ENCODE assay signal across 21 cellular contexts in genomic region chr1:205689479-205689878, GRCh38. TPM values are rescaled to one million over a fixed set of nuclear protein-coding genes. Genes with fewer than 3 reads are reported as not detected.
DNase-seq lines count a peak whose midpoint lies in the region; ATAC-seq, FAIRE-seq and TF ChIP-seq lines count a peak whose summit lies in the region.
"Had no signal": no experiment of that assay in that cellular context is flagged by ENCODE, and none has a peak within 500 bp of the region (broad histone marks: within the 10 kb centered on the region; RNA-seq: fewer than 3 reads in every experiment).

No MANE protein-coding gene starts in this region.

- no peak overlapping the region for H4K8ac ChIP-seq in H1 (ENCODE audit: extremely low read depth, insufficient read depth, low read length)

- H3K9me3 Mint-ChIP-seq in neural progenitor cell: no peaks in the 10 kb centered on the region
- H3K9me3 Mint-ChIP-seq: CD14-positive monocyte, HFFc6 had no signal

- TF ChIP-seq POLR2A in H1 (IDR thresholded peaks at IDR 0.05; ENCODE audit: control extremely low read depth in 1 of 2, low read depth in 2 of 2, low read length in 2 of 2): no peak

- H2AFZ ChIP-seq in PC-9: no peak overlapping the region
- H2AFZ ChIP-seq in H1 (ENCODE audit: low read length): no peak overlapping the region
- no peak overlapping the region for H2AFZ ChIP-seq in neural progenitor cell (replicated peaks)

- no peak overlapping the region for H3K56ac ChIP-seq in H1 (replicated peaks; ENCODE audit: insufficient read length, low read depth, low read length)

- H3K27ac Mint-ChIP-seq in neural progenitor cell: peak overlapping the region; percentile 94
- H3K27ac Mint-ChIP-seq: CD14-positive monocyte, HFFc6 had no signal

- H3K9ac ChIP-seq in H1 (replicated peaks in 1 of 4; ENCODE audit: extremely low read depth in 1 of 4, low read depth in 3 of 4, low read length in 3 of 4): no peak overlapping the region
- H3K9ac ChIP-seq in neural progenitor cell: no peak overlapping the region

- POLR2A ChIA-PET in PC-9 (lab: Charles Lee; ENCODE audit: unreplicated experiment) (no interaction called here), H1 (lab: Charles Lee; ENCODE audit: partially characterized antibody) (interaction anchor here (0.8 to 2.1 kb wide), 5 partner anchors 9 to 56 kb away, joined by 3 to 7 read pairs (median 4); partner anchors contain the start of gene SLC45A3)

- no peak overlapping the region for H2BK120ac ChIP-seq in H1 (replicated peaks; ENCODE audit: low read depth, low read length)

- no TSS peak for BruUV-seq in PC-9 (replicated peaks; lab: Mats Ljungman, UMichigan)

- CTCF ChIA-PET in PC-9 (lab: Charles Lee): no interaction called here
- CTCF ChIA-PET in H1 (lab: Charles Lee; ENCODE audit: partially characterized antibody): interaction anchor here (0.9 to 14.1 kb wide), 8 partner anchors 11 to 106 kb away, joined by 3 to 168 read pairs (median 6); no protein-coding TSS in a partner anchor

- DNase-seq in ELF-1 (ENCODE audit: low read depth, low spot score) (peak; percentile 59), PC-9 (no peak), H1 (ENCODE audit: low read depth in 1 of 2, low spot score in 2 of 2) (no peak), neural progenitor cell (ENCODE audit: low spot score) (peak; percentile 83), COLO668 (lab: John Stamatoyannopoulos, UW; ENCODE audit: unreplicated experiment) (no peak)
- DNase-seq: AML-193, Caco-2, EL, HFFc6, Kasumi-1, MM.1S, NCI-H1092 treated with DMSO at 0.1 percent for 48 hours, NCI-H2107, NCI-H345, NCI-H526, OCI-M1, RPMI8226 had no signal

- H3K23me2 ChIP-seq in H1 (ENCODE audit: low read depth, low read length): no peaks in the 10 kb centered on the region

- H3K4me3 ChIP-seq in PC-9 (no peak overlapping the region), H1 (ENCODE audit: extremely low read depth in 1 of 4, insufficient read depth in 2 of 4, low read depth in 3 of 4, low read length in 4 of 4) (no peak overlapping the region), neural progenitor cell (no peak overlapping the region)
- H3K4me3 ChIP-seq: SJSA1 had no signal

- TF ChIP-seq EP300 in H1 (IDR thresholded peaks at IDR 0.05; ENCODE audit: borderline replicate concordance in 1 of 2, low read depth in 2 of 2, low read length in 2 of 2): no peak

- no peak overlapping the region for H4K5ac ChIP-seq in H1 (ENCODE audit: insufficient read length, low read depth, low read length)

- H3K27ac ChIP-seq in PC-9 (peak overlapping the region; percentile 45; the same call in 1 of the 2 replicates), H1 (ENCODE audit: low read depth, low read length) (no peak overlapping the region), neural progenitor cell (no peak overlapping the region)
- H3K27ac ChIP-seq: SJSA1 had no signal

- no peaks in the 10 kb centered on the region for H3K36me3 Mint-ChIP-seq in neural progenitor cell
- H3K36me3 Mint-ChIP-seq: CD14-positive monocyte had no signal

- H3F3A ChIP-seq in PC-9 (ENCODE audit: insufficient read depth, low read depth) (peaks cover 23% of the 10 kb centered on the region; the same call in 1 of the 2 replicates), neural progenitor cell (ENCODE audit: low read depth) (peaks cover 41% of the 10 kb centered on the region)

- H3K9me3 ChIP-seq in PC-9 (ENCODE audit: insufficient read depth, low read depth) (no peaks in the 10 kb centered on the region), H1 (ENCODE audit: insufficient read depth in 2 of 2, low read depth in 1 of 2, low read length in 1 of 2) (no peaks in the 10 kb centered on the region), neural progenitor cell (ENCODE audit: low read depth) (no peaks in the 10 kb centered on the region)
- H3K9me3 ChIP-seq: Caco-2, SJSA1 had no signal

- TF ChIP-seq CTCF in PC-9 (conservative IDR thresholded peaks at IDR 0.05) (no peak), H1 (IDR thresholded peaks at IDR 0.05; ENCODE audit: control extremely low read depth in 1 of 3, insufficient read depth in 1 of 3, low read depth in 1 of 3, low read length in 3 of 3) (no peak), neural progenitor cell (IDR thresholded peaks at IDR 0.05) (no peak)

- no peaks in the 10 kb centered on the region for H4K20me1 ChIP-seq in PC-9 (ENCODE audit: insufficient read depth)
- H4K20me1 ChIP-seq in H1 (replicated peaks in 1 of 2; ENCODE audit: control insufficient read depth in 1 of 2, insufficient read depth in 2 of 2, low read length in 2 of 2): no peaks in the 10 kb centered on the region
- H4K20me1 ChIP-seq in neural progenitor cell (ENCODE audit: low read depth): peaks cover 12% of the 10 kb centered on the region

- no peak overlapping the region for H3K23ac ChIP-seq in H1 (ENCODE audit: insufficient read length)

- H3K9me2 ChIP-seq in PC-9 (ENCODE audit: insufficient read depth): no peaks in the 10 kb centered on the region

- H2BK15ac ChIP-seq in H1 (ENCODE audit: low read length): no peak overlapping the region

- no peak overlapping the region for H2BK12ac ChIP-seq in H1 (ENCODE audit: low read depth, low read length)

- H2AK5ac ChIP-seq in H1 (ENCODE audit: low read depth, low read length): no peak overlapping the region

- H4K91ac ChIP-seq in H1 (replicated peaks; ENCODE audit: insufficient read length, low read length): no peak overlapping the region

- H2BK20ac ChIP-seq in H1 (ENCODE audit: low read length): no peak overlapping the region

- no peak overlapping the region for H2BK5ac ChIP-seq in H1 (ENCODE audit: low read depth, low read length)

- no peak overlapping the region for H3K14ac ChIP-seq in H1 (ENCODE audit: insufficient read length)

- H3K4ac ChIP-seq in H1 (replicated peaks; ENCODE audit: insufficient read length, low read depth, low read length): no peak overlapping the region

- H3K36me3 ChIP-seq in PC-9 (ENCODE audit: low read depth) (no peaks in the 10 kb centered on the region), H1 (ENCODE audit: control insufficient read depth in 2 of 4, insufficient read depth in 4 of 4, low read length in 3 of 4) (no peaks in the 10 kb centered on the region), neural progenitor cell (no peaks in the 10 kb centered on the region)
- H3K36me3 ChIP-seq: SJSA1 had no signal

- no peak overlapping the region for H3K4me2 ChIP-seq in PC-9
- no peak overlapping the region for H3K4me2 ChIP-seq in H1 (ENCODE audit: insufficient read depth in 1 of 2, low read depth in 2 of 2, low read length in 2 of 2)
- peak overlapping the region; percentile 28 for H3K4me2 ChIP-seq in neural progenitor cell

- H3K4me3 Mint-ChIP-seq in neural progenitor cell: peak overlapping the region; percentile 22
- H3K4me3 Mint-ChIP-seq: CD14-positive monocyte, HFFc6 had no signal

- no peaks in the 10 kb centered on the region for H3K27me3 ChIP-seq in PC-9 (ENCODE audit: insufficient read depth, low read depth)
- H3K27me3 ChIP-seq in H1 (replicated peaks in 1 of 4; ENCODE audit: control insufficient read depth in 3 of 4, extremely low read depth in 1 of 4, insufficient read depth in 3 of 4, low read length in 3 of 4): no peaks in the 10 kb centered on the region
- peaks cover 4% of the 10 kb centered on the region for H3K27me3 ChIP-seq in neural progenitor cell

- FAIRE-seq in H1 (lab: Jason Lieb, UNC): no peak

- H3K79me2 ChIP-seq in PC-9 (ENCODE audit: low read depth): no peaks in the 10 kb centered on the region
- no peaks in the 10 kb centered on the region for H3K79me2 ChIP-seq in H1 (ENCODE audit: control insufficient read depth in 1 of 2, insufficient read depth in 2 of 2, low read length in 2 of 2)
- H3K79me2 ChIP-seq in neural progenitor cell (ENCODE audit: low read depth): no peaks in the 10 kb centered on the region

- intact Hi-C loops in PC-9 (cut with micrococcal nuclease; ENCODE audit: unreplicated experiment): no loop called here

- H3K4me1 Mint-ChIP-seq in neural progenitor cell: peaks cover 71% of the 10 kb centered on the region

- TF ChIP-seq RAD21 in H1 (IDR thresholded peaks at IDR 0.05 in 1 of 2, conservative IDR thresholded peaks at IDR 0.05 in 1 of 2; ENCODE audit: low read depth in 2 of 2, low read length in 2 of 2): no peak

- no peaks in the 10 kb centered on the region for H3K79me1 ChIP-seq in H1 (ENCODE audit: low read depth, low read length)

- peaks cover 23% of the 10 kb centered on the region for H3K4me1 ChIP-seq in PC-9 (replicated peaks; ENCODE audit: insufficient read depth)
- peaks cover 4 to 11% (median 8%) of the 10 kb centered on the region in 4 experiments; a peak in 6 of 7 replicates for H3K4me1 ChIP-seq in H1 (replicated peaks in 1 of 4; ENCODE audit: control insufficient read depth in 3 of 4, insufficient read depth in 4 of 4, low read length in 3 of 4)
- H3K4me1 ChIP-seq in neural progenitor cell: peaks cover 40% of the 10 kb centered on the region
- H3K4me1 ChIP-seq: Caco-2, SJSA1 had no signal

- 72% methylated on average over 5 of the region's 5 CpGs; no CpG with 5 or more reads in 1 of the 2 experiments for WGBS in H1 (ENCODE audit: extremely low coverage in 1 of 2, insufficient coverage in 1 of 2, insufficient read length in 1 of 2, insufficient replicate concordance in 2 of 2, low coverage in 1 of 2, low lambda C conversion rate in 2 of 2, missing lambda C conversion rate in 1 of 2), 2 experiments

- peaks cover 17% of the 10 kb centered on the region for H3K27me3 Mint-ChIP-seq in neural progenitor cell (ENCODE audit: insufficient read depth, low read depth)

- ATAC-seq in GM19452 (IDR thresholded peaks at IDR 0.05; ENCODE audit: unreplicated experiment) (no peak), HG03432 (IDR thresholded peaks at IDR 0.05; ENCODE audit: unreplicated experiment) (no peak)

- H3K18ac ChIP-seq in H1 (ENCODE audit: extremely low read depth, low read length): no peak overlapping the region

RNA-seq across cellular contexts. Expression of gene SLC45A3, which starts 9.2 kb away (rescaled TPM):
- 15.2 and 19.9 TPM in 2 replicates for total RNA-seq in PC-9 (2021)
- total RNA-seq in H1 (2021; fragmentation: NEBNext Ultra II Directional; extraction: Animal tissue kit (Norgen Biotek cat#: 25700)): 12.5 and 13.0 TPM in 2 replicates
- 14.3 and 19.7 TPM in 2 replicates for polyA plus RNA-seq in H1 (2011; rRNA removed)
- polyA plus RNA-seq in H1 (2011; cell fraction: cytosol; rRNA removed): 17.4 TPM
- polyA plus RNA-seq in H1 (2011; cell fraction: nucleus; rRNA removed): 38.5 TPM
- 8.3 to 13.3 TPM (median 12.8 TPM) in 4 replicates for polyA plus RNA-seq in H1 (2012, experiment 1 of 2)
- polyA plus RNA-seq in H1 (2012, experiment 2 of 2): 12.2 TPM
- 12.9 TPM for polyA plus RNA-seq in H1 (2013, experiment 1 of 2)
- 13.1 TPM for polyA plus RNA-seq in H1 (2013, experiment 2 of 2)
- polyA minus RNA-seq in H1 (2011; rRNA and poly(A)+ RNA removed): 9.2 and 9.9 TPM in 2 replicates
- 7.6 TPM for polyA minus RNA-seq in H1 (2011; cell fraction: cytosol; rRNA and poly(A)+ RNA removed)
- 12.6 TPM for polyA minus RNA-seq in H1 (2011; cell fraction: nucleus; rRNA and poly(A)+ RNA removed)
- total RNA-seq in neural progenitor cell (ENCODE audit: low replicate concordance): 5.1 and 8.9 TPM in 2 replicates

RNA-seq across cellular contexts. Expression of gene ELK4, which starts 57.7 kb away (rescaled TPM):
- 40.3 and 48.1 TPM in 2 replicates for total RNA-seq in PC-9 (2021)
- total RNA-seq in H1 (2021; fragmentation: NEBNext Ultra II Directional; extraction: Animal tissue kit (Norgen Biotek cat#: 25700)): 23.3 and 26.3 TPM in 2 replicates
- polyA plus RNA-seq in H1 (2011; rRNA removed): 2.5 and 2.9 TPM in 2 replicates
- polyA plus RNA-seq in H1 (2011; cell fraction: cytosol; rRNA removed): 4.0 TPM
- 4.1 TPM for polyA plus RNA-seq in H1 (2011; cell fraction: nucleus; rRNA removed)
- 4.2 to 7.4 TPM (median 5.9 TPM) in 4 replicates for polyA plus RNA-seq in H1 (2012, experiment 1 of 2)
- polyA plus RNA-seq in H1 (2012, experiment 2 of 2): 1.6 TPM
- 9.6 TPM for polyA plus RNA-seq in H1 (2013, experiment 1 of 2)
- polyA plus RNA-seq in H1 (2013, experiment 2 of 2): 8.7 TPM
- 11.5 and 11.6 TPM in 2 replicates for polyA minus RNA-seq in H1 (2011; rRNA and poly(A)+ RNA removed)
- polyA minus RNA-seq in H1 (2011; cell fraction: cytosol; rRNA and poly(A)+ RNA removed): 6.1 TPM
- polyA minus RNA-seq in H1 (2011; cell fraction: nucleus; rRNA and poly(A)+ RNA removed): 13.7 TPM
- 24.9 and 36.6 TPM in 2 replicates for total RNA-seq in neural progenitor cell (ENCODE audit: low replicate concordance)

Comparison
In these comparisons a context has a peak if more than half of its experiments do, and no peak if none do; other contexts are left out.
1. DNase-seq: peak in ELF-1 (single experiment) and neural progenitor cell (single experiment); none in PC-9 (0 of 2), H1 (0 of 2) and COLO668 (single experiment).